Comparison of ENCODE assay signal across 9 cellular contexts in the genomic region with DNA sequence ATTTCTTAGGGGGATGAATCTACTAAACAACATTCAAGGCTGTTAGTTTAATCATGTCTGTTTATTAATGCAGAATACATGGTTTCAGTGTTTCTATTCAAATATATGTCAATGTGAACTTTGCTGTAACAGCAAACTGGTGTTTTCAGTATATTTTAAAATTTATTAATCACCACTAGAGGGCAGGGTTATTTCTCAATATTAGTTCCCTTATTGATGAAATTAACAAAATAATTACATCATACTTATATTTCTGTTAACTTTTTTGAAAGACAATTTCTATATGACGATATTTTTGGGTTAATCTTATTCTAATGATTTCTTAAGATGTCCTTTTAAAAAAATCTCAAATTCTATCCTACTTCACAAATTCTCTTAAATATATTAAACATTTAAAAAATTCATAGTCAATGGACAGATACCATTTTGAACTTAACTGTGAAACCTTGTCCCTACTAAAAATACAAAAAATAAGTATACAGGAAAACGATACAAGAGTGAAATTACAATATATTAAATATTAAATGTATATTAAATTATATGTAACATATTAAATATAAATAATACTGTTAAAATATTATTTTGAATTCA.
DNase-seq lines count a peak whose midpoint lies in the region; ATAC-seq and TF ChIP-seq lines count a peak whose summit lies in the region.
"Had no signal": no experiment of that assay in that cellular context is flagged by ENCODE, and none has a peak within 500 bp of the region (broad histone marks: within the 10 kb centered on the region; RNA-seq: fewer than 3 reads in every experiment).

No MANE protein-coding gene starts in this region.

- no peaks in the 10 kb centered on the region for H3F3A ChIP-seq in neural progenitor cell (ENCODE audit: low read depth)

- H3K9me3 ChIP-seq in mammary epithelial cell (replicated peaks; ENCODE audit: insufficient read depth, low read length) (no peaks in the 10 kb centered on the region), neural progenitor cell (ENCODE audit: low read depth) (no peaks in the 10 kb centered on the region)

- H3K4me1 ChIP-seq in KMS-11 (ENCODE audit: low read depth, poor library complexity, severe bottlenecking) = no peaks in the 10 kb centered on the region
- no peaks in the 10 kb centered on the region for H3K4me1 ChIP-seq in mammary epithelial cell (ENCODE audit: insufficient read depth, low read length)
- H3K4me1 ChIP-seq in neural progenitor cell = no peaks in the 10 kb centered on the region

- no peak for ATAC-seq in HG02642 (IDR thresholded peaks at IDR 0.05; ENCODE audit: poor library complexity, unreplicated experiment)
- no peak for ATAC-seq in activated naive CD8-positive, alpha-beta T cell treated with anti-CD3 and anti-CD28 coated beads, Interleukin-2, amount 50 U/mL, for 24 hours

- intact Hi-C loops in mammary epithelial cell (cut with micrococcal nuclease) = loop anchor here (2.0 to 10.0 kb wide), 4 partner anchors 598 to 1732 kb away; partner anchors contain the start of gene NTNG1

- H2AFZ ChIP-seq in KMS-11 (ENCODE audit: low read depth) (no peak overlapping the region), mammary epithelial cell (ENCODE audit: low read depth, low read length) (no peak overlapping the region), neural progenitor cell (replicated peaks) (no peak overlapping the region)

- no peak overlapping the region for H3K9ac ChIP-seq in KMS-11
- H3K9ac ChIP-seq in mammary epithelial cell (ENCODE audit: insufficient read depth, low read length) = no peak overlapping the region
- no peak overlapping the region for H3K9ac ChIP-seq in neural progenitor cell

- DNase-seq in GM12865 (ENCODE audit: low read depth) (no peak), mammary epithelial cell (no peak), neural progenitor cell (ENCODE audit: low spot score) (no peak), activated gamma-delta T cell (lab: John Stamatoyannopoulos, UW) (no peak)
- no peak for DNase-seq in activated naive CD8-positive, alpha-beta T cell treated with anti-CD3 and anti-CD28 coated beads, Interleukin-2, amount 50 U/mL, for 24 hours
- DNase-seq: stimulated activated CD4-positive, alpha-beta T cell treated with anti-CD3 and anti-CD28 coated beads, Interleukin-4, amount 100 ng/mL, for 24 hours; SW 1271 had no signal

- H3K79me2 ChIP-seq in KMS-11 (ENCODE audit: insufficient read depth, low read depth) (no peaks in the 10 kb centered on the region), mammary epithelial cell (ENCODE audit: insufficient read depth, low read length) (no peaks in the 10 kb centered on the region), neural progenitor cell (ENCODE audit: low read depth) (no peaks in the 10 kb centered on the region)

- H3K9me3 Mint-ChIP-seq in neural progenitor cell = no peaks in the 10 kb centered on the region
- H3K9me3 Mint-ChIP-seq in activated naive CD8-positive, alpha-beta T cell treated with anti-CD3 and anti-CD28 coated beads, Interleukin-2, amount 50 U/mL, for 24 hours = peaks cover 20% of the 10 kb centered on the region

- no peaks in the 10 kb centered on the region for H3K4me1 Mint-ChIP-seq in neural progenitor cell
- no peaks in the 10 kb centered on the region for H3K4me1 Mint-ChIP-seq in activated naive CD8-positive, alpha-beta T cell treated with anti-CD3 and anti-CD28 coated beads, Interleukin-2, amount 50 U/mL, for 24 hours

- in situ Hi-C loops in mammary epithelial cell (cut with MboI; ENCODE audit: low sequenced_read_pairs in 2 of 2) = loop anchor here in 1 of 2 donors (25.0 kb wide), 1 partner anchor 1115 kb away; the partner anchor contains the start of gene NTNG1

- H3K36me3 Mint-ChIP-seq in neural progenitor cell = no peaks in the 10 kb centered on the region
- no peaks in the 10 kb centered on the region for H3K36me3 Mint-ChIP-seq in activated naive CD8-positive, alpha-beta T cell treated with anti-CD3 and anti-CD28 coated beads, Interleukin-2, amount 50 U/mL, for 24 hours (ENCODE audit: low read depth)

- H4K20me1 ChIP-seq in KMS-11 (ENCODE audit: insufficient read depth) (no peaks in the 10 kb centered on the region), mammary epithelial cell (ENCODE audit: insufficient read depth, low read length) (no peaks in the 10 kb centered on the region), neural progenitor cell (ENCODE audit: low read depth) (no peaks in the 10 kb centered on the region)

- H3K4me3 Mint-ChIP-seq in neural progenitor cell = no peak overlapping the region
- no peak overlapping the region for H3K4me3 Mint-ChIP-seq in activated naive CD8-positive, alpha-beta T cell treated with anti-CD3 and anti-CD28 coated beads, Interleukin-2, amount 50 U/mL, for 24 hours

- H3K27me3 Mint-ChIP-seq in neural progenitor cell (ENCODE audit: insufficient read depth, low read depth) = no peaks in the 10 kb centered on the region
- no peaks in the 10 kb centered on the region for H3K27me3 Mint-ChIP-seq in activated naive CD8-positive, alpha-beta T cell treated with anti-CD3 and anti-CD28 coated beads, Interleukin-2, amount 50 U/mL, for 24 hours

- H3K27ac Mint-ChIP-seq in neural progenitor cell = no peak overlapping the region
- no peak overlapping the region for H3K27ac Mint-ChIP-seq in activated naive CD8-positive, alpha-beta T cell treated with anti-CD3 and anti-CD28 coated beads, Interleukin-2, amount 50 U/mL, for 24 hours

- dilution Hi-C loops in mammary epithelial cell (cut with HindIII; ENCODE audit: low sequenced_read_pairs) = no loop called here

- H3K4me2 ChIP-seq in KMS-11 (no peak overlapping the region), mammary epithelial cell (ENCODE audit: insufficient read depth, low read depth, low read length) (no peak overlapping the region), neural progenitor cell (no peak overlapping the region)

- CTCF ChIA-PET in mammary epithelial cell (lab: Charles Lee; ENCODE audit: low non-redundant PET) = no interaction called here

- H3K27ac ChIP-seq in KMS-11 (no peak overlapping the region), mammary epithelial cell (ENCODE audit: insufficient read depth, low read depth, low read length) (no peak overlapping the region), neural progenitor cell (no peak overlapping the region)

- TF ChIP-seq CTCF in GM12865 (IDR thresholded peaks at IDR 0.05; ENCODE audit: insufficient read depth, low read depth, low read length, missing control alignments) (peak; percentile 25), KMS-11 (conservative IDR thresholded peaks at IDR 0.05; ENCODE audit: low read depth, low read length) (peak; percentile 66), mammary epithelial cell (conservative IDR thresholded peaks at IDR 0.05 in 1 of 2, IDR thresholded peaks at IDR 0.05 in 1 of 2; ENCODE audit: extremely low read depth in 1 of 2, insufficient read depth in 1 of 2, low read depth in 1 of 2, low read length in 2 of 2) (peak; percentile 28 to 38), neural progenitor cell (IDR thresholded peaks at IDR 0.05) (peak; percentile 70)

- no TSS peak for BruUV-seq in mammary epithelial cell (replicated peaks; lab: Mats Ljungman, UMichigan)

- H3K4me3 ChIP-seq in GM12865 (ENCODE audit: low read depth, low read length) (no peak overlapping the region), KMS-11 (IDR thresholded peaks at IDR 0.05; ENCODE audit: insufficient read depth, low read depth, low read length) (no peak overlapping the region), mammary epithelial cell (replicated peaks in 1 of 3; ENCODE audit: insufficient read depth in 1 of 3, low read depth in 2 of 3, low read length in 3 of 3) (no peak overlapping the region), neural progenitor cell (no peak overlapping the region)

- no peaks in the 10 kb centered on the region for H3K27me3 ChIP-seq in KMS-11 (ENCODE audit: insufficient read depth, low read depth)
- H3K27me3 ChIP-seq in mammary epithelial cell (ENCODE audit: insufficient read depth, low read length) = no peaks in the 10 kb centered on the region
- H3K27me3 ChIP-seq in neural progenitor cell = no peaks in the 10 kb centered on the region

- 4% methylated on average over 2 of the region's 2 CpGs for WGBS in mammary epithelial cell (ENCODE audit: low coverage, missing lambda C conversion rate)

- no peaks in the 10 kb centered on the region for H3K36me3 ChIP-seq in KMS-11 (ENCODE audit: insufficient read depth)
- H3K36me3 ChIP-seq in mammary epithelial cell (ENCODE audit: insufficient read depth, low read length) = no peaks in the 10 kb centered on the region
- no peaks in the 10 kb centered on the region for H3K36me3 ChIP-seq in neural progenitor cell
